Comparison of ENCODE assay signal across 10 cellular contexts in the genomic region with DNA sequence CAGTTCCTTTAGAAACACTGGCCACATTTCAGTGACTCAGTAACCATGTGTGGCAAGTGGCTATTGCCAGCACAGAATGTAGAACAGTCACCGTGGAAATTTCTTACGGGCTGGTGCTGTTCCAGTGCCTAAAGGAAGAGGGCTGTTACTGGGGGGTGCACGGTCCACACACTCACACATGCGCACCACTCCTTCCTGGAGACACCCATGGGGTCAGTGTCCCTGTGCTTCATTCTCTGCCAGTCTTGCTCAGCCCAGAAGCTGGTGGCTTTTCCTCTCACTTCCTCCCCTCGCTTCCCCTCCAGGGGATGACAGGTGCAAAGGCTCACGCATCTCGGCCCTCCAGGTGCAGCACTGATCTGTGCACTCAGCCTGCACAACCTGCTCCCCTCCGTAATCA.
DNase-seq lines count a peak whose midpoint lies in the region; ATAC-seq and TF ChIP-seq lines count a peak whose summit lies in the region.
"Had no signal": no experiment of that assay in that cellular context is flagged by ENCODE, and none has a peak within 500 bp of the region (broad histone marks: within the 10 kb centered on the region; RNA-seq: fewer than 3 reads in every experiment).

No MANE protein-coding gene starts in this region.

- POLR2A ChIA-PET in activated CD4-positive, alpha-beta memory T cell treated with anti-CD3 and anti-CD28 coated beads for 36 hours (lab: Charles Lee): no interaction called here

- H3K36me3 ChIP-seq in DOHH2 (ENCODE audit: control insufficient read depth, low read length) (peaks cover 76% of the 10 kb centered on the region), SU-DHL-6 (ENCODE audit: low read length) (no peaks in the 10 kb centered on the region)

- CTCF ChIA-PET in activated CD4-positive, alpha-beta memory T cell treated with anti-CD3 and anti-CD28 coated beads for 36 hours (lab: Charles Lee): no interaction called here

- intact Hi-C loops in activated CD4-positive, alpha-beta memory T cell treated with anti-CD3 and anti-CD28 coated beads for 36 hours (cut with micrococcal nuclease): no loop called here

- DNase-seq in T-helper 2 cell (no peak), dermis blood vessel endothelial cell (no peak), NCI-H526 treated with DMSO at 0.1 percent for 48 hours (lab: John Stamatoyannopoulos, UW) (no peak)
- DNase-seq in activated CD4-positive, alpha-beta memory T cell treated with anti-CD3 and anti-CD28 coated beads for 36 hours: no peak
- DNase-seq: activated T-cell treated with anti-CD3 and anti-CD28 coated beads, Interleukin-2, amount 50 U/mL, for 72 hours; left ventricle myocardium inferior had no signal

- H2AFZ ChIP-seq in SU-DHL-6 (ENCODE audit: low read depth, low read length, severe bottlenecking): no peak overlapping the region

- H3K9me3 ChIP-seq in DOHH2 (ENCODE audit: control insufficient read depth, insufficient read depth, low read length): no peaks in the 10 kb centered on the region
- H3K9me3 ChIP-seq in SU-DHL-6 (ENCODE audit: insufficient read depth, low read length): no peaks in the 10 kb centered on the region
- H3K9me3 ChIP-seq: left ventricle myocardium inferior had no signal

- H3F3A ChIP-seq in DOHH2 (ENCODE audit: control insufficient read depth, insufficient read depth) (peaks cover 6% of the 10 kb centered on the region; the same call in 1 of the 2 replicates), SU-DHL-6 (ENCODE audit: insufficient read depth) (no peaks in the 10 kb centered on the region)

- no peak overlapping the region for H3K9ac ChIP-seq in SU-DHL-6 (ENCODE audit: low read length)

- ATAC-seq in GM19438 (IDR thresholded peaks at IDR 0.05; ENCODE audit: low read depth, unreplicated experiment) (peak; percentile 83), HG03095 (IDR thresholded peaks at IDR 0.05; ENCODE audit: unreplicated experiment) (peak; percentile 73)
- ATAC-seq: activated T-cell treated with anti-CD3 and anti-CD28 coated beads, Interleukin-2, amount 50 U/mL, for 72 hours had no signal

- H3K4me1 Mint-ChIP-seq in activated CD4-positive, alpha-beta memory T cell treated with anti-CD3 and anti-CD28 coated beads for 36 hours (ENCODE audit: low read depth): peaks cover 2% of the 10 kb centered on the region

- no peak for TF ChIP-seq CTCF in DOHH2 (IDR thresholded peaks at IDR 0.05; ENCODE audit: low read depth, low read length, poor library complexity, severe bottlenecking)
- TF ChIP-seq CTCF in SU-DHL-6 (IDR thresholded peaks at IDR 0.05; ENCODE audit: insufficient read depth, low read length, poor library complexity, severe bottlenecking): no peak

- H3K27ac ChIP-seq in DOHH2 (ENCODE audit: low read depth, low read length) (peak overlapping the region; percentile 82), SU-DHL-6 (ENCODE audit: low read depth, low read length) (peak overlapping the region; percentile 60)
- H3K27ac ChIP-seq: left ventricle myocardium inferior had no signal

- H3K4me3 ChIP-seq in DOHH2 (ENCODE audit: low read length) (peak overlapping the region; percentile 42), SU-DHL-6 (ENCODE audit: insufficient read depth, low read length, poor library complexity, severe bottlenecking) (no peak overlapping the region)
- H3K4me3 ChIP-seq: left ventricle myocardium inferior had no signal

- H4K20me1 ChIP-seq in DOHH2 (ENCODE audit: control insufficient read depth, insufficient read depth, low read depth, low read length) (no peaks in the 10 kb centered on the region), SU-DHL-6 (ENCODE audit: low read depth, low read length) (no peaks in the 10 kb centered on the region)

- H3K9me2 ChIP-seq in DOHH2 (replicated peaks; ENCODE audit: control insufficient read depth, low read length) (no peaks in the 10 kb centered on the region), SU-DHL-6 (replicated peaks; ENCODE audit: insufficient read depth, low read length) (no peaks in the 10 kb centered on the region)

- H3K79me2 ChIP-seq in DOHH2 (ENCODE audit: control insufficient read depth, low read length): no peaks in the 10 kb centered on the region
- no peaks in the 10 kb centered on the region for H3K79me2 ChIP-seq in SU-DHL-6 (ENCODE audit: insufficient read depth, low read length)

- no peak overlapping the region for H3K27ac Mint-ChIP-seq in activated CD4-positive, alpha-beta memory T cell treated with anti-CD3 and anti-CD28 coated beads for 36 hours
- H3K27ac Mint-ChIP-seq: activated T-cell treated with anti-CD3 and anti-CD28 coated beads, Interleukin-2, amount 50 U/mL, for 72 hours had no signal

- no peaks in the 10 kb centered on the region for H3K27me3 Mint-ChIP-seq in activated CD4-positive, alpha-beta memory T cell treated with anti-CD3 and anti-CD28 coated beads for 36 hours

- H3K36me3 Mint-ChIP-seq in activated CD4-positive, alpha-beta memory T cell treated with anti-CD3 and anti-CD28 coated beads for 36 hours: peaks cover 25% of the 10 kb centered on the region

- H3K4me3 Mint-ChIP-seq in activated CD4-positive, alpha-beta memory T cell treated with anti-CD3 and anti-CD28 coated beads for 36 hours: no peak overlapping the region
- H3K4me3 Mint-ChIP-seq: activated T-cell treated with anti-CD3 and anti-CD28 coated beads, Interleukin-2, amount 50 U/mL, for 72 hours had no signal

- H3K9me3 Mint-ChIP-seq in activated CD4-positive, alpha-beta memory T cell treated with anti-CD3 and anti-CD28 coated beads for 36 hours: no peaks in the 10 kb centered on the region
- H3K9me3 Mint-ChIP-seq: activated T-cell treated with anti-CD3 and anti-CD28 coated beads, Interleukin-2, amount 50 U/mL, for 72 hours had no signal

- H3K4me2 ChIP-seq in DOHH2 (ENCODE audit: low read length) (peak overlapping the region; percentile 75), SU-DHL-6 (ENCODE audit: low read depth, low read length, poor library complexity, severe bottlenecking) (peak overlapping the region; percentile 17)

- H3K27me3 ChIP-seq in DOHH2 (ENCODE audit: control insufficient read depth, low read length): no peaks in the 10 kb centered on the region
- H3K27me3 ChIP-seq in SU-DHL-6 (ENCODE audit: low read length): no peaks in the 10 kb centered on the region

- peaks cover 92% of the 10 kb centered on the region for H3K4me1 ChIP-seq in DOHH2 (ENCODE audit: control insufficient read depth, low read length)
